Comparison of ENCODE assay signal across 8 cellular contexts in genomic region chr11:93741094-93741881, GRCh38. TPM values are rescaled to one million over a fixed set of nuclear protein-coding genes. Genes with fewer than 3 reads are reported as not detected.
A peak's percentile ranks its signal among the peaks of the same experiment; 100 is the strongest.
DNase-seq lines count a peak whose midpoint lies in the region; ATAC-seq and TF ChIP-seq lines count a peak whose summit lies in the region.

TSS of gene C11orf54 (plus strand) at chr11:93741672. CDS start at chr11:93747394, 5,722 bp downstream.
TSS of gene TAF1D (minus strand) at chr11:93741495. CDS start at chr11:93739304, 2,191 bp downstream.

- peaks cover 44% of the 10 kb centered on the region for H3K36me3 ChIP-seq in RWPE2 (ENCODE audit: low read depth)

- H3K4me3 ChIP-seq in RWPE2 (ENCODE audit: severe bottlenecking), result peak within 1 kb of the TSS; percentile 82

- DNase-seq in EL (peak; percentile 98), H4 (ENCODE audit: low spot score) (peak; percentile 97), LoVo (ENCODE audit: low spot score) (peak; percentile 97), RWPE2 (ENCODE audit: low spot score) (peak; percentile 96), fibroblast of peridontal ligament (ENCODE audit: extremely low read depth) (peak; percentile 98)
- peak; percentile 96 for DNase-seq in activated T-helper 2 cell treated with anti-CD3 and anti-CD28 coated beads, Interferon-gamma antibody, Interleukin-2, Interleukin-4, amounts not matched to agents 10 μg/mL and 5 μg/mL and 100 μg/mL, durations not matched to agents 14 hours and 24 hours and 36 hours (ENCODE audit: low spot score)
- DNase-seq in natural killer cell treated with Interleukin-12 subunit alpha and Interleukin-12 subunit beta and Interleukin-15 and Interleukin-18, amount 100 ng/mL, for 72 hours (ENCODE audit: low spot score), result peak; percentile 97
- DNase-seq in stimulated activated naive CD8-positive, alpha-beta T cell treated with anti-CD3 and anti-CD28 coated beads, Interleukin-15, Interleukin-2, amounts not matched to agents 100 U/mL and 50 U/mL, for 24 hours, result peak; percentile 92

- peak within 1 kb of the TSS; percentile 99 for H3K4me3 Mint-ChIP-seq in activated T-helper 2 cell treated with anti-CD3 and anti-CD28 coated beads, Interferon-gamma antibody, Interleukin-2, Interleukin-4, amounts not matched to agents 10 μg/mL and 5 μg/mL and 100 μg/mL, durations not matched to agents 14 hours and 24 hours and 36 hours (ENCODE audit: low read depth)
- peak within 1 kb of the TSS; percentile 93 for H3K4me3 Mint-ChIP-seq in natural killer cell treated with Interleukin-12 subunit alpha and Interleukin-12 subunit beta and Interleukin-15 and Interleukin-18, amount 100 ng/mL, for 72 hours

- peaks cover 62% of the 10 kb centered on the region for H3K36me3 Mint-ChIP-seq in activated T-helper 2 cell treated with anti-CD3 and anti-CD28 coated beads, Interferon-gamma antibody, Interleukin-2, Interleukin-4, amounts not matched to agents 10 μg/mL and 5 μg/mL and 100 μg/mL, durations not matched to agents 14 hours and 24 hours and 36 hours (ENCODE audit: low read depth)
- H3K36me3 Mint-ChIP-seq in natural killer cell treated with Interleukin-12 subunit alpha and Interleukin-12 subunit beta and Interleukin-15 and Interleukin-18, amount 100 ng/mL, for 72 hours, result peaks cover 44% of the 10 kb centered on the region

- no peaks in the 10 kb centered on the region for H3K27me3 Mint-ChIP-seq in activated T-helper 2 cell treated with anti-CD3 and anti-CD28 coated beads, Interferon-gamma antibody, Interleukin-2, Interleukin-4, amounts not matched to agents 10 μg/mL and 5 μg/mL and 100 μg/mL, durations not matched to agents 14 hours and 24 hours and 36 hours (ENCODE audit: low read depth)
- no peaks in the 10 kb centered on the region for H3K27me3 Mint-ChIP-seq in natural killer cell treated with Interleukin-12 subunit alpha and Interleukin-12 subunit beta and Interleukin-15 and Interleukin-18, amount 100 ng/mL, for 72 hours

- H3K27me3 ChIP-seq in RWPE2 (ENCODE audit: insufficient read depth, poor library complexity, severe bottlenecking), result no peaks in the 10 kb centered on the region

- H3K27ac Mint-ChIP-seq in activated T-helper 2 cell treated with anti-CD3 and anti-CD28 coated beads, Interferon-gamma antibody, Interleukin-2, Interleukin-4, amounts not matched to agents 10 μg/mL and 5 μg/mL and 100 μg/mL, durations not matched to agents 14 hours and 24 hours and 36 hours, result peak within 1 kb of the TSS; percentile 99
- peak within 1 kb of the TSS; percentile 99 to 100 for H3K27ac Mint-ChIP-seq in natural killer cell treated with Interleukin-12 subunit alpha and Interleukin-12 subunit beta and Interleukin-15 and Interleukin-18, amount 100 ng/mL, for 72 hours

- peaks cover 45% of the 10 kb centered on the region for H3K4me1 Mint-ChIP-seq in activated T-helper 2 cell treated with anti-CD3 and anti-CD28 coated beads, Interferon-gamma antibody, Interleukin-2, Interleukin-4, amounts not matched to agents 10 μg/mL and 5 μg/mL and 100 μg/mL, durations not matched to agents 14 hours and 24 hours and 36 hours (ENCODE audit: low read depth)
- H3K4me1 Mint-ChIP-seq in natural killer cell treated with Interleukin-12 subunit alpha and Interleukin-12 subunit beta and Interleukin-15 and Interleukin-18, amount 100 ng/mL, for 72 hours (ENCODE audit: low read depth in 2 of 2), result peaks cover 45 to 56% of the 10 kb centered on the region in 2 donors

- intact Hi-C loops in activated T-helper 2 cell treated with anti-CD3 and anti-CD28 coated beads, Interferon-gamma antibody, Interleukin-2, Interleukin-4, amounts not matched to agents 10 μg/mL and 5 μg/mL and 100 μg/mL, durations not matched to agents 14 hours and 24 hours and 36 hours (cut with micrococcal nuclease), result loop anchor here (1.0 to 5.0 kb wide), 9 partner anchors 43 to 1326 kb away; partner anchors contain the start of genes ANKRD49, CEP295, FUT4 and MED17

- ATAC-seq in RWPE2 (ENCODE audit: low read depth), result peak; percentile 80
- ATAC-seq in natural killer cell treated with Interleukin-12 subunit alpha and Interleukin-12 subunit beta and Interleukin-15 and Interleukin-18, amount 100 ng/mL, for 72 hours, result peak; percentile 94 to 96
- peak; percentile 90 for ATAC-seq in stimulated activated naive CD8-positive, alpha-beta T cell treated with anti-CD3 and anti-CD28 coated beads, Interleukin-15, Interleukin-2, amounts not matched to agents 100 U/mL and 50 U/mL, for 24 hours

- no peak for TF ChIP-seq CTCF in RWPE2 (IDR thresholded peaks at IDR 0.05; ENCODE audit: poor library complexity, severe bottlenecking)

- H3K9me3 ChIP-seq in RWPE2 (ENCODE audit: severe bottlenecking), result no peaks in the 10 kb centered on the region

- no peaks in the 10 kb centered on the region for H3K9me3 Mint-ChIP-seq in activated T-helper 2 cell treated with anti-CD3 and anti-CD28 coated beads, Interferon-gamma antibody, Interleukin-2, Interleukin-4, amounts not matched to agents 10 μg/mL and 5 μg/mL and 100 μg/mL, durations not matched to agents 14 hours and 24 hours and 36 hours
- no peaks in the 10 kb centered on the region for H3K9me3 Mint-ChIP-seq in natural killer cell treated with Interleukin-12 subunit alpha and Interleukin-12 subunit beta and Interleukin-15 and Interleukin-18, amount 100 ng/mL, for 72 hours

- peaks cover 30% of the 10 kb centered on the region for H3K4me1 ChIP-seq in RWPE2 (ENCODE audit: insufficient read depth, poor library complexity, severe bottlenecking)

- peak within 1 kb of the TSS; percentile 87 for H3K27ac ChIP-seq in RWPE2 (ENCODE audit: poor library complexity, severe bottlenecking)

RNA-seq across cellular contexts. Expression of gene C11orf54, which starts in this region (rescaled TPM):
- total RNA-seq in H4 (2014; rRNA removed; shearing (Covaris generic)), result 8.6 and 14.3 TPM in 2 replicates
- total RNA-seq in activated T-helper 2 cell treated with anti-CD3 and anti-CD28 coated beads, Interferon-gamma antibody, Interleukin-2, Interleukin-4, amounts not matched to agents 10 μg/mL and 5 μg/mL and 100 μg/mL, durations not matched to agents 14 hours and 24 hours and 36 hours, result 19.3 and 21.2 TPM in 2 replicates
- total RNA-seq in natural killer cell treated with Interleukin-12 subunit alpha and Interleukin-12 subunit beta and Interleukin-15 and Interleukin-18, amount 100 ng/mL, for 72 hours, result 10 to 100 TPM; 19.6 to 25.5 TPM

RNA-seq across cellular contexts. Expression of gene TAF1D, which starts in this region (rescaled TPM):
- 107 and 114 TPM in 2 replicates for total RNA-seq in H4 (2014; rRNA removed; shearing (Covaris generic))
- 344 TPM in 2 replicates for total RNA-seq in activated T-helper 2 cell treated with anti-CD3 and anti-CD28 coated beads, Interferon-gamma antibody, Interleukin-2, Interleukin-4, amounts not matched to agents 10 μg/mL and 5 μg/mL and 100 μg/mL, durations not matched to agents 14 hours and 24 hours and 36 hours
- 100 to 1,000 TPM; 146 to 329 TPM for total RNA-seq in natural killer cell treated with Interleukin-12 subunit alpha and Interleukin-12 subunit beta and Interleukin-15 and Interleukin-18, amount 100 ng/mL, for 72 hours

Comparison
In these comparisons a context has a peak if more than half of its experiments do, and no peak if none do; other contexts are left out.
1. Peak in every context shown above with its lines: DNase-seq, ATAC-seq, H3K4me3 ChIP-seq and H3K27ac ChIP-seq.